ENCODE assay signal across 7 cellular contexts in the genomic region with DNA sequence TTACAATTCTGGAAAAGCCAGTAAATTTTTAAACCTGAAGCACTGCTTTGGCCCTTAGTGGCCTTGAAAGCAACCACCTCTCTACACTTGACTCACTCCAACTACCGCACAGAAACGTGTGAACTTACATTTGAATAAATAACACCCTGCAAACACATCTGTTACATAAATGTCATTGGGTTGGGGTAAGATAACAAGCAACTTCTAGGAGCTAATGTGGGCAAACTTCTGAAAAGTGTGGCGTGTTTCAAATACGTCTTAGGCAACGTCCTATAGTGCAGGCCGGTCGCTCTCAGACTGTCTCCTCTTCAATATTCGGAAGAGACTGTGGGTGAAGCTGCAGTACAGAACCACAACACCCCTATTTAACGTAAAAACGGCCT. TPM values are rescaled to one million over a fixed set of nuclear protein-coding genes. Genes with fewer than 3 reads are reported as not detected.
DNase-seq lines count a peak whose midpoint lies in the region; ATAC-seq and TF ChIP-seq lines count a peak whose summit lies in the region.

No MANE protein-coding gene starts in this region.

- peak overlapping the region; percentile 96 to 98 (median 98) for H3K27ac Mint-ChIP-seq in immature natural killer cell
- peak overlapping the region; percentile 97 for H3K27ac Mint-ChIP-seq in stimulated activated effector memory CD8-positive, alpha-beta T cell treated with anti-CD3 and anti-CD28 coated beads, Interleukin-12 subunit alpha, Interleukin-12 subunit beta, amount 100 ng/mL, for 72 hours

- peak; percentile 34 for ATAC-seq in GM21423 (IDR thresholded peaks at IDR 0.05; ENCODE audit: unreplicated experiment)
- ATAC-seq in stimulated activated effector memory CD8-positive, alpha-beta T cell treated with anti-CD3 and anti-CD28 coated beads, Interleukin-12 subunit alpha, Interleukin-12 subunit beta, amount 100 ng/mL, for 72 hours = peak; percentile 69

- peak overlapping the region; percentile 93 to 99 (median 96) for H3K4me3 Mint-ChIP-seq in immature natural killer cell
- peak overlapping the region; percentile 96 for H3K4me3 Mint-ChIP-seq in stimulated activated effector memory CD8-positive, alpha-beta T cell treated with anti-CD3 and anti-CD28 coated beads, Interleukin-12 subunit alpha, Interleukin-12 subunit beta, amount 100 ng/mL, for 72 hours

- H3K9me3 Mint-ChIP-seq in immature natural killer cell = peaks cover 0 to 2% (median 0%) of the 10 kb centered on the region in 6 donors
- H3K9me3 Mint-ChIP-seq in stimulated activated effector memory CD8-positive, alpha-beta T cell treated with anti-CD3 and anti-CD28 coated beads, Interleukin-12 subunit alpha, Interleukin-12 subunit beta, amount 100 ng/mL, for 72 hours = no peaks in the 10 kb centered on the region

- peak overlapping the region; percentile 78 to 85 for H3K27ac ChIP-seq in ascending aorta

- TF ChIP-seq CTCF in ascending aorta (IDR thresholded peaks at IDR 0.05) = no peak

- intact Hi-C loops in ascending aorta (cut with DNase I) = loop anchor here (10.0 kb wide), 1 partner anchor 1317 kb away; a partner anchor contains a TSS

- peaks cover 0 to 13% of the 10 kb centered on the region in 2 donors for H3K4me1 ChIP-seq in ascending aorta

- H3K4me3 ChIP-seq in GM08714 (ENCODE audit: low read length) (peak overlapping the region; percentile 96), ascending aorta (peak overlapping the region; percentile 72 to 79)

- H3K4me1 Mint-ChIP-seq in immature natural killer cell = peaks cover 29 to 53% of the 10 kb centered on the region in 2 donors
- peaks cover 21% of the 10 kb centered on the region for H3K4me1 Mint-ChIP-seq in stimulated activated effector memory CD8-positive, alpha-beta T cell treated with anti-CD3 and anti-CD28 coated beads, Interleukin-12 subunit alpha, Interleukin-12 subunit beta, amount 100 ng/mL, for 72 hours

- H3K27me3 Mint-ChIP-seq in immature natural killer cell (ENCODE audit: low read depth in 3 of 3) = peaks cover 5 to 22% (median 13%) of the 10 kb centered on the region in 3 donors

- no peaks in the 10 kb centered on the region for H3K9me3 ChIP-seq in ascending aorta

- no peaks in the 10 kb centered on the region for H3K27me3 ChIP-seq in ascending aorta

- peaks cover 9 to 14% (median 12%) of the 10 kb centered on the region in 3 donors for H3K36me3 Mint-ChIP-seq in immature natural killer cell
- peaks cover 14% of the 10 kb centered on the region for H3K36me3 Mint-ChIP-seq in stimulated activated effector memory CD8-positive, alpha-beta T cell treated with anti-CD3 and anti-CD28 coated beads, Interleukin-12 subunit alpha, Interleukin-12 subunit beta, amount 100 ng/mL, for 72 hours

- H3K36me3 ChIP-seq in ascending aorta = peaks cover 5 to 15% of the 10 kb centered on the region in 2 donors

- DNase-seq in HS-5 (ENCODE audit: low read depth) = peak; percentile 3
- no peak for DNase-seq in ascending aorta (ENCODE audit: low spot score in 2 of 2)
- peak; percentile 48 to 60 (median 50) for DNase-seq in immature natural killer cell
- no peak for DNase-seq in stimulated activated effector memory CD8-positive, alpha-beta T cell treated with anti-CD3 and anti-CD28 coated beads, Interleukin-12 subunit alpha, Interleukin-12 subunit beta, amount 100 ng/mL, for 72 hours (ENCODE audit: low spot score in 2 of 2)
- DNase-seq in DMS153 treated with DMSO at 0.1 percent for 48 hours (lab: John Stamatoyannopoulos, UW; ENCODE audit: unreplicated experiment) = no peak

RNA-seq across cellular contexts. Expression of a gene that starts 0.5 kb away (rescaled TPM):
- 46.2 TPM for total RNA-seq in ascending aorta
- polyA plus RNA-seq in immature natural killer cell = 10 to 100 TPM; 15.5 to 27.7 (median 16.9) TPM

Comparison
In these comparisons a context has a peak if more than half of its experiments do, and no peak if none do; other contexts are left out.
1. DNase-seq: peak in HS-5 (single experiment) and immature natural killer cell (3 of 3); none in ascending aorta (0 of 2), stimulated activated effector memory CD8-positive, alpha-beta T cell treated with anti-CD3 and anti-CD28 coated beads, Interleukin-12 subunit alpha, Interleukin-12 subunit beta, amount 100 ng/mL, for 72 hours (0 of 2) and DMS153 treated with DMSO at 0.1 percent for 48 hours (single experiment).